ENCODE assay signal across 10 cellular contexts in the genomic region with DNA sequence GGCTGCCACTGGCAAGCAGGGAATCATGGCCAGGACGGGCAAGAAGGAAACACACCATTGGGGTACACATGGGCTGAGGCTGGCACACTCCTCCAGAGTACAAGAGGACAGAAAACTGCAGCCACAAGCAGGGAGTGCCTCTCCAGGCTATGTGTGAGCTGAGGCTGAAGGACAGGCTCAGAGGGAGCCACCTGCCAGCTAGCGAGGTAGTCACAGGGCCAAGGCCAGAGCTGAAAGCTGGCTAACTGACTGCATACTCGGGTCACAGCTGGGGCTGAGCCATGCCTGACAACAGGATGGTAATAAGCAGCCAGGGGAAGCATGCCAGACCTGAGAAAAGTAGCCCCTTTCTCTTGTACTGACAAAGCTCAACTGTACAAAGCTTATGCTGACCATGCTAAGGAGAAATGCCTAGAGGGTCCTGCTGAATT.
DNase-seq lines count a peak whose midpoint lies in the region; ATAC-seq lines count a peak whose summit lies in the region.
"Had no signal": no experiment of that assay in that cellular context is flagged by ENCODE, and none has a peak within 500 bp of the region (broad histone marks: within the 10 kb centered on the region; RNA-seq: fewer than 3 reads in every experiment).

No MANE protein-coding gene starts in this region.

- H3K36me3 Mint-ChIP-seq in central memory CD8-positive, alpha-beta T cell (ENCODE audit: insufficient read depth) = peaks cover 15% of the 10 kb centered on the region
- H3K36me3 Mint-ChIP-seq: activated naive CD4-positive, alpha-beta T cell treated with anti-CD3 and anti-CD28 coated beads, Interleukin-2, amount 50 U/mL, for 24 hours had no signal

- H3K27me3 Mint-ChIP-seq in central memory CD8-positive, alpha-beta T cell = no peaks in the 10 kb centered on the region
- H3K27me3 Mint-ChIP-seq: activated naive CD4-positive, alpha-beta T cell treated with anti-CD3 and anti-CD28 coated beads, Interleukin-2, amount 50 U/mL, for 24 hours had no signal

- H3K27me3 ChIP-seq in HUES48 (ENCODE audit: control insufficient read depth, insufficient read depth, low read length) = no peaks in the 10 kb centered on the region

- DNase-seq in AG20443 (ENCODE audit: low spot score) = peak; percentile 12
- no peak for DNase-seq in central memory CD8-positive, alpha-beta T cell (ENCODE audit: low spot score in 2 of 2)
- peak; percentile 30 for DNase-seq in midbrain (lab: John Stamatoyannopoulos, UW)
- no peak for DNase-seq in NK-92 (lab: John Stamatoyannopoulos, UW; ENCODE audit: unreplicated experiment)
- DNase-seq in epidermal melanocyte (ENCODE audit: insufficient read length, low spot score) = no peak
- DNase-seq: NCI-H187 treated with DMSO at 0.1 percent for 48 hours had no signal

- ATAC-seq in central memory CD8-positive, alpha-beta T cell (replicated peaks; ENCODE audit: extremely low read depth, poor library complexity, severe bottlenecking) = no peak
- ATAC-seq in GM21381 (IDR thresholded peaks at IDR 0.05; ENCODE audit: unreplicated experiment) (no peak), GM18909 (IDR thresholded peaks at IDR 0.05; ENCODE audit: poor library complexity, unreplicated experiment) (no peak)

- H3K4me1 ChIP-seq in HUES48 (ENCODE audit: control insufficient read depth, insufficient read depth, low read length) = peaks cover 29% of the 10 kb centered on the region

- peaks cover 6% of the 10 kb centered on the region for H3K4me1 Mint-ChIP-seq in central memory CD8-positive, alpha-beta T cell

- peak overlapping the region; percentile 63 for H3K27ac ChIP-seq in HUES48 (ENCODE audit: low read depth, low read length)

- peaks cover 16% of the 10 kb centered on the region for H3K36me3 ChIP-seq in HUES48 (ENCODE audit: control insufficient read depth, insufficient read depth, low read length)

- no peaks in the 10 kb centered on the region for H3K9me3 Mint-ChIP-seq in central memory CD8-positive, alpha-beta T cell
- H3K9me3 Mint-ChIP-seq: activated naive CD4-positive, alpha-beta T cell treated with anti-CD3 and anti-CD28 coated beads, Interleukin-2, amount 50 U/mL, for 24 hours had no signal

- H3K4me3 Mint-ChIP-seq in central memory CD8-positive, alpha-beta T cell = no peak overlapping the region
- H3K4me3 Mint-ChIP-seq: activated naive CD4-positive, alpha-beta T cell treated with anti-CD3 and anti-CD28 coated beads, Interleukin-2, amount 50 U/mL, for 24 hours had no signal

- H3K9me3 ChIP-seq in HUES48 (ENCODE audit: control insufficient read depth, insufficient read depth, low read length) = no peaks in the 10 kb centered on the region

- H3K9ac ChIP-seq in HUES48 (ENCODE audit: low read depth, low read length) = no peak overlapping the region

- peak overlapping the region; percentile 16 for H3K27ac Mint-ChIP-seq in central memory CD8-positive, alpha-beta T cell (ENCODE audit: low read depth)
- H3K27ac Mint-ChIP-seq: activated naive CD4-positive, alpha-beta T cell treated with anti-CD3 and anti-CD28 coated beads, Interleukin-2, amount 50 U/mL, for 24 hours had no signal

- no peak overlapping the region for H3K4me3 ChIP-seq in HUES48 (ENCODE audit: low read depth, low read length)

Comparison
In these comparisons a context has a peak if more than half of its experiments do, and no peak if none do; other contexts are left out.
1. DNase-seq: peak in AG20443 (single experiment) and midbrain (single experiment); none in central memory CD8-positive, alpha-beta T cell (0 of 2), NK-92 (single experiment) and epidermal melanocyte (single experiment).